In genomic region chr3:124137264-124137663, GRCh38 we compare ENCODE assay signal across 20 cellular contexts.
DNase-seq lines count a peak whose midpoint lies in the region; ATAC-seq and TF ChIP-seq lines count a peak whose summit lies in the region.
"Had no signal": no experiment of that assay in that cellular context is flagged by ENCODE, and none has a peak within 500 bp of the region (broad histone marks: within the 10 kb centered on the region; RNA-seq: fewer than 3 reads in every experiment).

No MANE protein-coding gene starts in this region.

- intact Hi-C loops in adrenal gland (cut with DNase I) = no loop called here

- H3K27ac ChIP-seq in adrenal gland = no peak overlapping the region
- H3K27ac ChIP-seq: SK-N-MC had no signal

- no peak for TF ChIP-seq CTCF in adrenal gland (IDR thresholded peaks at IDR 0.05)

- no peak for TF ChIP-seq POLR2A in adrenal gland (IDR thresholded peaks at IDR 0.05)

- H3K4me1 ChIP-seq in adrenal gland (replicated peaks in 1 of 2) = peaks cover 0 to 6% of the 10 kb centered on the region in 2 donors
- H3K4me1 ChIP-seq: Caco-2 had no signal

- no peak for ATAC-seq in HG02884 (IDR thresholded peaks at IDR 0.05; ENCODE audit: unreplicated experiment)
- ATAC-seq: T-cell had no signal

- no peaks in the 10 kb centered on the region for H3K9me3 ChIP-seq in adrenal gland (replicated peaks in 1 of 3)
- H3K9me3 ChIP-seq: Caco-2 had no signal

- H3K27me3 ChIP-seq in adrenal gland = no peaks in the 10 kb centered on the region

- DNase-seq in NCI-H1105 treated with DMSO at 0.1 percent for 48 hours (lab: John Stamatoyannopoulos, UW) (peak; percentile 53), NCI-H1105 (lab: John Stamatoyannopoulos, UW) (no peak), DMS153 treated with DMSO at 0.1 percent for 48 hours (lab: John Stamatoyannopoulos, UW; ENCODE audit: unreplicated experiment) (peak; percentile 32), NCI-H748 treated with DMSO at 0.1 percent for 48 hours (lab: John Stamatoyannopoulos, UW) (peak; percentile 93), kidney tubule cell (ENCODE audit: low spot score) (peak; percentile 42), adrenal gland (no peak), islet precursor cell (no peak)
- DNase-seq: 8988T; Caco-2; CD4-positive, CD25-positive, alpha-beta regulatory T cell; GDM1; H7; HFFc6; Karpas-422; MM.1S; NCI-H1694 treated with DMSO at 0.1 percent for 48 hours; SHP77; T-cell had no signal

- H3K4me3 ChIP-seq in adrenal gland = no peak overlapping the region
- H3K4me3 ChIP-seq: SK-N-MC had no signal

- no peaks in the 10 kb centered on the region for H3K36me3 ChIP-seq in adrenal gland (replicated peaks in 1 of 2)

Comparison
In these comparisons a context has a peak if more than half of its experiments do, and no peak if none do; other contexts are left out.
1. DNase-seq: peak in NCI-H1105 treated with DMSO at 0.1 percent for 48 hours (single experiment), DMS153 treated with DMSO at 0.1 percent for 48 hours (single experiment), NCI-H748 treated with DMSO at 0.1 percent for 48 hours (single experiment) and kidney tubule cell (single experiment); none in NCI-H1105 (single experiment), adrenal gland (0 of 7) and islet precursor cell (single experiment).